1 cellular context compared by ENCODE assay signal in the genomic region with DNA sequence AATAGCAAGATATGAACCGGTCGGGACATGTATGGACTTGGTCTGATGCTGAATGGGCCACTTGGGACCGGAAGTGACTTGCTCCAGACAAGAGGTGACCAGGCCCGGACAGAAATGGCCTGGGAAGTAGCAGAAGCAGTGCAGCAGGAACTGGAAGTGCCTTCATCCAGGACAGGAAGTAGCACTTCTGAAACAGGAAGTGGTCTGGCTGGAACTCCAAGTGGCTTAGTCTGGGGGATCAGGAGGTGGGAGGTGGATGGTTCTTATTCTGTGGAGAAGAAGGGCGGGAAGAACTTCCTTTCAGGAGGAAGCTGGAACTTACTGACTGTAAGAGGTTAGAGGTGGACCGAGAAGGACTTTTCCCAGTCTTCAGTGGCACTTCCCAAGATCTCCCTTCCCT.
TF ChIP-seq lines count a peak whose summit lies in the region.

No MANE protein-coding gene starts in this region.

TF ChIP-seq in H1, 55 proteins besides CTCF, POLR2A, EP300 and RAD21:
- TF ChIP-seq ATF2 (IDR thresholded peaks at IDR 0.05; ENCODE audit: low read length) = no peak
- no peak for TF ChIP-seq HDAC2 (IDR thresholded peaks at IDR 0.05; ENCODE audit: borderline replicate concordance in 1 of 2, low read depth in 2 of 2, low read length in 2 of 2)
- no peak for TF ChIP-seq SP2 (IDR thresholded peaks at IDR 0.05; ENCODE audit: low read length)
- TF ChIP-seq TBP (IDR thresholded peaks at IDR 0.05; ENCODE audit: low read depth, low read length) = no peak
- no peak for TF ChIP-seq ZNF274 (IDR thresholded peaks at IDR 0.05; ENCODE audit: borderline replicate concordance, extremely low read depth, low read length)
- no peak for TF ChIP-seq EGR1 (IDR thresholded peaks at IDR 0.05; ENCODE audit: borderline replicate concordance, low read depth, low read length)
- no peak for TF ChIP-seq ASH2L (IDR thresholded peaks at IDR 0.05; ENCODE audit: low read length)
- no peak for TF ChIP-seq E2F6 (IDR thresholded peaks at IDR 0.05)
- no peak for TF ChIP-seq RNF2 (IDR thresholded peaks at IDR 0.05; ENCODE audit: borderline replicate concordance, low read depth, low read length, missing control alignments, poor library complexity, severe bottlenecking)
